In the genomic region with DNA sequence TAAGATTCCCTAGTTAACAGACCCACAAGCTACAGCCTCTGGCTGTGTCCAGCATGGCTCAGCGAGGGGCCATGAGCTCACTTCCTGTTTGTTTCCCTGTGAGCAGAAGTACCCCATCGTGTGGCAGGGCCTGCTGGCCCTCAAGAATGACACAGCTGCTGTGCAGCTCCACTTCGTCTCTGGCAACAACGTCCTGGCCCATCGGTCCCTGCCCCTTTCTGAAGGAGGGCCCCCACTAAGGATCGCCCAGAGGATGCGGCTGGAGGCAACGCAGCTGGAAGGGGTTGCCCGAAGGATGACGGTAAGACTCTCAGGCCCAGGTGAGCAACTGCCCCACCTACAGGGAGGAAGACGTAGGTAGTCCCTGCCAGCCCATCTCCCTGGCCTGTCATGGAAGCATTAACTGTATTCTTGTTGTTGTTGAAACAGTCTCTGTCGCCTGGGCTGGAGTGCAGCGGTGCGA, we compare ENCODE assay signal across 9 cellular contexts. TPM values are rescaled to one million over a fixed set of nuclear protein-coding genes. Genes with fewer than 3 reads are reported as not detected.
DNase-seq lines count a peak whose midpoint lies in the region; ATAC-seq and TF ChIP-seq lines count a peak whose summit lies in the region.
"Had no signal": no experiment of that assay in that cellular context is flagged by ENCODE, and none has a peak within 500 bp of the region (broad histone marks: within the 10 kb centered on the region; RNA-seq: fewer than 3 reads in every experiment).

No MANE protein-coding gene starts in this region.

- H3K36me3 ChIP-seq in neutrophil (peaks cover 98% of the 10 kb centered on the region), body of pancreas (replicated peaks in 1 of 2; ENCODE audit: insufficient read depth in 1 of 2, low read depth in 2 of 2) (peaks cover 8 to 27% of the 10 kb centered on the region in 2 donors)

- WGBS in body of pancreas, 2 donors: 80 to 98% methylated on average over 8 to 14 of the region's 14 CpGs

- H3K27ac ChIP-seq in neutrophil: peak overlapping the region; percentile 50
- H3K27ac ChIP-seq in body of pancreas: peak overlapping the region in 1 of 4 donors; percentile 11
- H3K27ac ChIP-seq: suprapubic skin had no signal

- TF ChIP-seq CTCF in choroid plexus epithelial cell (conservative IDR thresholded peaks at IDR 0.05; ENCODE audit: low read depth, low read length) (peak; percentile 66), neutrophil (IDR thresholded peaks at IDR 0.05) (no peak), body of pancreas (IDR thresholded peaks at IDR 0.05) (no peak)

- H3K4me1 ChIP-seq in neutrophil (ENCODE audit: control insufficient read depth in 1 of 2, insufficient read depth in 1 of 2, low read depth in 1 of 2, low read length in 1 of 2) (no peaks in the 10 kb centered on the region), body of pancreas (peaks cover 28% of the 10 kb centered on the region)

- no peak overlapping the region for H3K4me3 ChIP-seq in choroid plexus epithelial cell (ENCODE audit: low read depth, low read length)
- no peak overlapping the region for H3K4me3 ChIP-seq in neutrophil (ENCODE audit: low read depth in 1 of 2, low read length in 1 of 2)
- H3K4me3 ChIP-seq in body of pancreas: no peak overlapping the region
- H3K4me3 ChIP-seq: suprapubic skin had no signal

- ATAC-seq in body of pancreas (no peak), HG02678 (IDR thresholded peaks at IDR 0.05; ENCODE audit: unreplicated experiment) (no peak)

- DNase-seq in EL (peak; percentile 70), NCI-H510A (lab: John Stamatoyannopoulos, UW) (peak; percentile 86), choroid plexus epithelial cell (ENCODE audit: low read depth) (peak; percentile 88), body of pancreas (no peak), RPMI8226 (no peak)
- no peak for DNase-seq in activated CD4-positive, alpha-beta T cell treated with anti-CD3 and anti-CD28 coated beads for 48 hours

- H3K9me3 ChIP-seq in neutrophil (no peaks in the 10 kb centered on the region), body of pancreas (no peaks in the 10 kb centered on the region)
- H3K9me3 ChIP-seq: suprapubic skin had no signal

- intact Hi-C loops in body of pancreas (cut with DNase I): no loop called here

- no peaks in the 10 kb centered on the region for H3K27me3 ChIP-seq in neutrophil
- no peaks in the 10 kb centered on the region for H3K27me3 ChIP-seq in body of pancreas
- H3K27me3 ChIP-seq: suprapubic skin had no signal

- no peak for TF ChIP-seq POLR2A in body of pancreas (IDR thresholded peaks at IDR 0.05)

RNA-seq across cellular contexts. Expression of a gene that starts 38.2 kb away (rescaled TPM):
- total RNA-seq in body of pancreas: 10 to 100 TPM; 28.8 to 73.2 TPM

Comparison
In these comparisons a context has a peak if more than half of its experiments do, and no peak if none do; other contexts are left out.
1. DNase-seq: peak in EL (single experiment), NCI-H510A (single experiment) and choroid plexus epithelial cell (single experiment); none in body of pancreas (0 of 4), RPMI8226 (single experiment) and activated CD4-positive, alpha-beta T cell treated with anti-CD3 and anti-CD28 coated beads for 48 hours (single experiment).